Comparison of ENCODE assay signal across 21 cellular contexts in the genomic region with DNA sequence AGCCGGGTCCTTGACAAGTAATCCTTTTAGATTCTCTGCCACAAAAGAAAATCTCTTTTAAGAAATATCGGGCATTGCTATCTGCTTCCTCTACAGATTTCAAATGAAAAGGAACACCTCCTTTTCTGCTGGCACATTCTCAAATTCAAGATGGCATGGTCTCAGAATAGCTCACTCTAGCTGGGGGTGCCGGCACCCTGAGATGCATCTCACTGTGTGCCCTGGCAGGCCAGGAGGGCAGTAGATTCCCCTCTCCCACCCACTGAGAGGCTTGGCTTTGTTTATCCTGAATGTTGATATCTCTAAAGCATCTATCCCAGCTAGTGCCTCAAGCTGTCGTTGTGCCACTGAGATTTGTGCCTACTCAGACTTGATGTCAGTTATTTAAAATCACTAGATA.
DNase-seq lines count a peak whose midpoint lies in the region; ATAC-seq and TF ChIP-seq lines count a peak whose summit lies in the region.
"Had no signal": no experiment of that assay in that cellular context is flagged by ENCODE, and none has a peak within 500 bp of the region (broad histone marks: within the 10 kb centered on the region; RNA-seq: fewer than 3 reads in every experiment).

No MANE protein-coding gene starts in this region.

- H3K27ac ChIP-seq in heart right ventricle (peak overlapping the region in 9 of 10 donors; percentile 34 to 86 (median 75)), OCI-LY7 (ENCODE audit: low read depth, low read length, poor library complexity, severe bottlenecking) (no peak overlapping the region), angular gyrus (ENCODE audit: low read depth, low read length) (peak overlapping the region; percentile 31)
- H3K27ac ChIP-seq: coronary artery, gastroesophageal sphincter, lower lobe of right lung, sigmoid colon, SJSA1, transverse colon had no signal

- no TSS peak for BruUV-seq in OCI-LY7 (replicated peaks; lab: Mats Ljungman, UMichigan)

- peak overlapping the region; percentile 81 for H3K27ac Mint-ChIP-seq in stimulated activated effector memory CD8-positive, alpha-beta T cell treated with anti-CD3 and anti-CD28 coated beads, Interleukin-12 subunit alpha, Interleukin-12 subunit beta, amount 100 ng/mL, for 72 hours
- H3K27ac Mint-ChIP-seq: activated T-helper 2 cell treated with anti-CD3 and anti-CD28 coated beads, Interferon-gamma antibody, Interleukin-2, Interleukin-4, amounts not matched to agents 10 μg/mL and 5 μg/mL and 100 μg/mL, durations not matched to agents 14 hours and 24 hours and 36 hours had no signal

- H3K27me3 ChIP-seq in heart right ventricle, result no peaks in the 10 kb centered on the region
- H3K27me3 ChIP-seq: gastroesophageal sphincter, sigmoid colon, SJSA1, transverse colon had no signal

- intact Hi-C loops in heart right ventricle (cut with DNase I), result loop anchor here in 4 of 10 donors (5.0 to 10.0 kb wide), 4 partner anchors 67 to 213 kb away; no protein-coding TSS in a partner anchor
- intact Hi-C loops in Right ventricle myocardium superior (cut with DNase I), result no loop called here
- intact Hi-C loops in OCI-LY7 (cut with micrococcal nuclease; ENCODE audit: unreplicated experiment), result loop anchor here (10.0 kb wide), 1 partner anchor 1213 kb away; no protein-coding TSS in a partner anchor

- no peaks in the 10 kb centered on the region for H3K9me3 Mint-ChIP-seq in stimulated activated effector memory CD8-positive, alpha-beta T cell treated with anti-CD3 and anti-CD28 coated beads, Interleukin-12 subunit alpha, Interleukin-12 subunit beta, amount 100 ng/mL, for 72 hours
- H3K9me3 Mint-ChIP-seq: activated T-helper 2 cell treated with anti-CD3 and anti-CD28 coated beads, Interferon-gamma antibody, Interleukin-2, Interleukin-4, amounts not matched to agents 10 μg/mL and 5 μg/mL and 100 μg/mL, durations not matched to agents 14 hours and 24 hours and 36 hours had no signal

- peak overlapping the region; percentile 59; the same call in 1 of the 2 replicates for H2AFZ ChIP-seq in OCI-LY7 (ENCODE audit: low read length)

- no peak overlapping the region for H3K4me2 ChIP-seq in OCI-LY7 (ENCODE audit: low read length)

- H4K20me1 ChIP-seq in OCI-LY7 (ENCODE audit: insufficient read depth, low read length), result no peaks in the 10 kb centered on the region

- H3K4me3 ChIP-seq in heart right ventricle, result no peak overlapping the region
- no peak overlapping the region for H3K4me3 ChIP-seq in OCI-LY7 (ENCODE audit: low read depth, low read length, poor library complexity, severe bottlenecking)
- H3K4me3 ChIP-seq: coronary artery, gastroesophageal sphincter, lower lobe of right lung, sigmoid colon, SJSA1, transverse colon had no signal

- H3K4me3 Mint-ChIP-seq in stimulated activated effector memory CD8-positive, alpha-beta T cell treated with anti-CD3 and anti-CD28 coated beads, Interleukin-12 subunit alpha, Interleukin-12 subunit beta, amount 100 ng/mL, for 72 hours, result no peak overlapping the region
- H3K4me3 Mint-ChIP-seq: neural crest cell had no signal

- CTCF ChIA-PET in OCI-LY7 (lab: Charles Lee; ENCODE audit: unreplicated experiment), result no interaction called here

- H3K9me3 ChIP-seq in heart right ventricle (no peaks in the 10 kb centered on the region), OCI-LY7 (ENCODE audit: low read length) (no peaks in the 10 kb centered on the region)
- H3K9me3 ChIP-seq: gastroesophageal sphincter, lower lobe of right lung, sigmoid colon, SJSA1, transverse colon had no signal

- H3K4me1 ChIP-seq in heart right ventricle (peaks cover 0 to 79% (median 48%) of the 10 kb centered on the region in 9 donors), OCI-LY7 (ENCODE audit: insufficient read depth, low read length, poor library complexity, severe bottlenecking) (peaks cover 48% of the 10 kb centered on the region)
- H3K4me1 ChIP-seq: SJSA1 had no signal

- POLR2A ChIA-PET in OCI-LY7 (lab: Charles Lee), result no interaction called here

- ATAC-seq in heart right ventricle (no peak), Right ventricle myocardium superior (ENCODE audit: poor library complexity) (no peak), HG03457 (IDR thresholded peaks at IDR 0.05; ENCODE audit: unreplicated experiment) (no peak)
- ATAC-seq in stimulated activated effector memory CD8-positive, alpha-beta T cell treated with anti-CD3 and anti-CD28 coated beads, Interleukin-12 subunit alpha, Interleukin-12 subunit beta, amount 100 ng/mL, for 72 hours, result no peak
- ATAC-seq: gastroesophageal sphincter, lower lobe of right lung had no signal

- 50 to 71% methylated on average over 4 of the region's 4 CpGs for WGBS in heart right ventricle, 2 donors

- TF ChIP-seq CTCF in heart right ventricle (IDR thresholded peaks at IDR 0.05), result no peak
- no peak for TF ChIP-seq CTCF in OCI-LY7 (conservative IDR thresholded peaks at IDR 0.05; ENCODE audit: low read length)

- peaks cover 45% of the 10 kb centered on the region for H3K4me1 Mint-ChIP-seq in stimulated activated effector memory CD8-positive, alpha-beta T cell treated with anti-CD3 and anti-CD28 coated beads, Interleukin-12 subunit alpha, Interleukin-12 subunit beta, amount 100 ng/mL, for 72 hours
- H3K4me1 Mint-ChIP-seq: neural crest cell had no signal

- H3K36me3 ChIP-seq in heart right ventricle (peaks cover 0 to 19% (median 0%) of the 10 kb centered on the region in 9 donors), OCI-LY7 (ENCODE audit: insufficient read depth, low read length) (no peaks in the 10 kb centered on the region)
- H3K36me3 ChIP-seq: transverse colon had no signal

- no peaks in the 10 kb centered on the region for H3K9me2 ChIP-seq in OCI-LY7 (ENCODE audit: insufficient read depth, low read length)

- no peaks in the 10 kb centered on the region for H3K36me3 Mint-ChIP-seq in stimulated activated effector memory CD8-positive, alpha-beta T cell treated with anti-CD3 and anti-CD28 coated beads, Interleukin-12 subunit alpha, Interleukin-12 subunit beta, amount 100 ng/mL, for 72 hours

- no peaks in the 10 kb centered on the region for H3K79me2 ChIP-seq in OCI-LY7 (ENCODE audit: insufficient read depth, low read depth, low read length)

- DNase-seq in heart right ventricle, result no peak
- DNase-seq in Right ventricle myocardium superior, result no peak
- no peak for DNase-seq in OCI-LY7 (ENCODE audit: low spot score)
- DNase-seq in stimulated activated effector memory CD8-positive, alpha-beta T cell treated with anti-CD3 and anti-CD28 coated beads, Interleukin-12 subunit alpha, Interleukin-12 subunit beta, amount 100 ng/mL, for 72 hours (ENCODE audit: low spot score in 2 of 2), result no peak
- no peak for DNase-seq in epidermal melanocyte (ENCODE audit: insufficient read length, low spot score)
- DNase-seq: activated CD4-positive, alpha-beta T cell treated with anti-CD3 and anti-CD28 coated beads for 4 hours; amygdala; DMS79 treated with DMSO at 0.1 percent for 48 hours; KG1; lower lobe of right lung; NCI-H1436; posterior cingulate gyrus; sigmoid colon; transverse colon had no signal
